ENCODE assay signal across 28 cellular contexts in genomic region chr6:167102318-167102717, GRCh38. TPM values are rescaled to one million over a fixed set of nuclear protein-coding genes. Genes with fewer than 3 reads are reported as not detected.
"Had no signal": no experiment of that assay in that cellular context is flagged by ENCODE, and none has a peak within 500 bp of the region (broad histone marks: within the 10 kb centered on the region; RNA-seq: fewer than 3 reads in every experiment).

No MANE protein-coding gene starts in this region.

- H3K9me3 Mint-ChIP-seq: activated CD4-positive, alpha-beta memory T cell treated with anti-CD3 and anti-CD28 coated beads, Interleukin-2, amount 10 ng/mL, durations not matched to agents 7 days and 5 days; activated naive CD4-positive, alpha-beta T cell treated with anti-CD3 and anti-CD28 coated beads, Interleukin-2, amount 50 U/mL, for 24 hours; activated T-helper 1 cell treated with anti-CD3 and anti-CD28 coated beads, Interleukin-12 subunit alpha, Interleukin-12 subunit beta, Interleukin-2, Interleukin-4 antibody, amounts not matched to agents 30 ng/mL and 10 ng/mL and 1 ng/mL, durations not matched to agents 14 hours and 24 hours and 36 hours had no signal

- H3K36me3 ChIP-seq: ascending aorta had no signal

- H3K4me3 ChIP-seq: ascending aorta, body of pancreas had no signal

- H3K4me1 ChIP-seq: ascending aorta, body of pancreas had no signal

- ATAC-seq: activated CD4-positive, alpha-beta T cell treated with anti-CD3 and anti-CD28 coated beads for 36 hours; body of pancreas; PC-3 had no signal

- H3K27me3 Mint-ChIP-seq: activated CD4-positive, alpha-beta T cell treated with anti-CD3 and anti-CD28 coated beads for 36 hours; activated naive CD4-positive, alpha-beta T cell treated with anti-CD3 and anti-CD28 coated beads, Interleukin-2, amount 50 U/mL, for 24 hours had no signal

- H3K27me3 ChIP-seq: ascending aorta, body of pancreas had no signal

- H3K4me3 Mint-ChIP-seq: activated CD4-positive, alpha-beta memory T cell treated with anti-CD3 and anti-CD28 coated beads, Interleukin-2, amount 10 ng/mL, durations not matched to agents 7 days and 5 days; activated CD4-positive, alpha-beta T cell treated with anti-CD3 and anti-CD28 coated beads for 36 hours; activated naive CD4-positive, alpha-beta T cell treated with anti-CD3 and anti-CD28 coated beads, Interleukin-2, amount 50 U/mL, for 24 hours; activated T-helper 1 cell treated with anti-CD3 and anti-CD28 coated beads, Interleukin-12 subunit alpha, Interleukin-12 subunit beta, Interleukin-2, Interleukin-4 antibody, amounts not matched to agents 30 ng/mL and 10 ng/mL and 1 ng/mL, durations not matched to agents 14 hours and 24 hours and 36 hours had no signal

- DNase-seq: activated CD4-positive, alpha-beta memory T cell treated with anti-CD3 and anti-CD28 coated beads, Interleukin-2, amount 10 ng/mL, durations not matched to agents 7 days and 5 days; activated CD4-positive, alpha-beta T cell treated with anti-CD3 and anti-CD28 coated beads for 36 hours; activated CD4-positive, alpha-beta T cell treated with anti-CD3 and anti-CD28 coated beads, Interleukin-2, amount 50 U/mL, for 1 hour; activated CD8-positive, alpha-beta memory T cell treated with anti-CD3 and anti-CD28 coated beads, Interleukin-2, amount 50 U/mL, for 48 hours; activated effector memory CD4-positive, alpha-beta T cell treated with Interleukin-2 at 50 U/mL for 16 hours; activated naive CD4-positive, alpha-beta T cell; activated T-cell treated with anti-CD3 and anti-CD28 coated beads, Interleukin-2, amount 50 U/mL, for 1 hour; amniotic stem cell; body of pancreas; central memory CD4-positive, alpha-beta T cell; Karpas-422; MM.1S; NCI-H1105; NCI-H1436; NCI-H1694 treated with DMSO at 0.1 percent for 48 hours; NCI-H2029 treated with DMSO at 0.1 percent for 48 hours; NCI-H345; NCI-H510A; NCI-H69; NK-92 treated with Interleukin-12 subunit alpha and Interleukin-12 subunit beta, amount 100 ng/mL, for 24 hours; PC-3; SIG-M5 had no signal

- H3K27ac Mint-ChIP-seq: activated CD4-positive, alpha-beta memory T cell treated with anti-CD3 and anti-CD28 coated beads, Interleukin-2, amount 10 ng/mL, durations not matched to agents 7 days and 5 days; activated CD4-positive, alpha-beta T cell treated with anti-CD3 and anti-CD28 coated beads for 36 hours; activated naive CD4-positive, alpha-beta T cell treated with anti-CD3 and anti-CD28 coated beads, Interleukin-2, amount 50 U/mL, for 24 hours had no signal

- H3K9me3 ChIP-seq: ascending aorta, body of pancreas had no signal

- H3K27ac ChIP-seq: ascending aorta, body of pancreas, VCaP had no signal

- H3K36me3 Mint-ChIP-seq: activated naive CD4-positive, alpha-beta T cell treated with anti-CD3 and anti-CD28 coated beads, Interleukin-2, amount 50 U/mL, for 24 hours had no signal

RNA-seq across cellular contexts. Expression of gene CCR6, which starts 20.6 kb away (rescaled TPM):
- total RNA-seq: activated T-helper 1 cell treated with anti-CD3 and anti-CD28 coated beads, Interleukin-12 subunit alpha, Interleukin-12 subunit beta, Interleukin-2, Interleukin-4 antibody, amounts not matched to agents 30 ng/mL and 10 ng/mL and 1 ng/mL, durations not matched to agents 14 hours and 24 hours and 36 hours; ascending aorta; body of pancreas; bronchial epithelial cell; PC-3; T-helper 2 cell treated with Interferon-gamma antibody and Interleukin-4, amounts not matched to agents 100 ng/mL and 5 ng/mL, for 36 hours had no signal

RNA-seq across cellular contexts. Expression of gene GPR31, which starts 55.5 kb away (rescaled TPM):
- total RNA-seq: activated CD4-positive, alpha-beta memory T cell treated with anti-CD3 and anti-CD28 coated beads, Interleukin-2, amount 10 ng/mL, durations not matched to agents 7 days and 5 days; activated CD4-positive, alpha-beta T cell treated with anti-CD3 and anti-CD28 coated beads for 36 hours; activated T-helper 1 cell treated with anti-CD3 and anti-CD28 coated beads, Interleukin-12 subunit alpha, Interleukin-12 subunit beta, Interleukin-2, Interleukin-4 antibody, amounts not matched to agents 30 ng/mL and 10 ng/mL and 1 ng/mL, durations not matched to agents 14 hours and 24 hours and 36 hours; ascending aorta; body of pancreas; bronchial epithelial cell; PC-3; T-helper 2 cell treated with Interferon-gamma antibody and Interleukin-4, amounts not matched to agents 100 ng/mL and 5 ng/mL, for 36 hours had no signal
